ENCODE assay signal across 14 cellular contexts in the genomic region with DNA sequence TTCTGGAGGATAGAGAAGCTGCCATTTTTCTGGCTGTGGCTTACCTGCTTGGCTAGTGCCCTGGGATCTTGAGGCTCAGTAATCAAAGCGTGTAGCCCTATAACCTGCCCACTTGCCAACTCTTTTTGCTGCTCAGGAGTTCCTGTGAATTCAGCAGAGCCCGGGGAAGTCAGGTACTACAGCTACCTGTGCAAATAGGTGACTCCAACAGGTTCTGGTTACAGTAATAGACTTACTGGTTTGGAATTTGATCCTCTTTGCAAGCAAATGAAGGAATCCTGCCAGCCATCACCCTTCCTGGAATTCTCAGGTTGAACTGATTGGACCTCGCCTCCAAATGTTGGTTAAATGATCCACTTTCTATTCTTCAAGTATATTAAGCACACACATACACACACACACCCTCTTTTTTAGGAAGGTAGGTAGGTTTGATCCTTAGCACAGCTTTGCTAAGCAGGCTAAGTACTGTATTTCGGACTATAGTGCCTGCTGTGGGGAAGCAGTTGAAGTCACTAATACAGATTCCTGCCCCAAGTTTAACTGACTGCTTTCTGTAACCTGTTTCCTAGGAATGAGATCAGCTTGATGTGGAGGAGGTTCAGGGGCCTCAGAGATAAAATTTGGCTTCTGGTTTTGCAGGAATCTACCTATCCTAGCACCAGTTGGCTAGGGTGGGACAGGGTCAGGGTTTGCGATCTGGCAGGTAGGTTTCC. TPM values are rescaled to one million over a fixed set of nuclear protein-coding genes. Genes with fewer than 3 reads are reported as not detected.
DNase-seq lines count a peak whose midpoint lies in the region; ATAC-seq and TF ChIP-seq lines count a peak whose summit lies in the region.
"Had no signal": no experiment of that assay in that cellular context is flagged by ENCODE, and none has a peak within 500 bp of the region (broad histone marks: within the 10 kb centered on the region; RNA-seq: fewer than 3 reads in every experiment).

No MANE protein-coding gene starts in this region.

- H3K36me3 Mint-ChIP-seq in activated T-helper 17 cell treated with anti-CD3 and anti-CD28 coated beads, Interleukin-2, amount 50 U/mL, for 72 hours (ENCODE audit: low read depth), result peaks cover 6% of the 10 kb centered on the region
- peaks cover 2% of the 10 kb centered on the region for H3K36me3 Mint-ChIP-seq in nephron (ENCODE audit: low read depth)

- no peak for ATAC-seq in activated T-helper 17 cell treated with anti-CD3 and anti-CD28 coated beads, Interleukin-2, amount 50 U/mL, for 72 hours (replicated peaks)
- ATAC-seq in SK-N-SH treated with all-trans-retinoic acid at 6 μM for 48 hours, result no peak
- ATAC-seq in HG03196 (IDR thresholded peaks at IDR 0.05; ENCODE audit: unreplicated experiment), result no peak
- ATAC-seq: left ventricle myocardium superior had no signal

- no peak for TF ChIP-seq CTCF in Loucy (conservative IDR thresholded peaks at IDR 0.05; ENCODE audit: low read length)
- no peak for TF ChIP-seq CTCF in nephron (IDR thresholded peaks at IDR 0.05; ENCODE audit: unreplicated experiment in 3 of 3)

- peaks cover 3% of the 10 kb centered on the region for H4K20me1 ChIP-seq in Loucy (ENCODE audit: insufficient read depth, low read length, poor library complexity, severe bottlenecking)

- no peaks in the 10 kb centered on the region for H3F3A ChIP-seq in Loucy (ENCODE audit: low read depth)

- no peaks in the 10 kb centered on the region for H3K9me3 ChIP-seq in Loucy (ENCODE audit: insufficient read depth, low read depth, low read length)

- peaks cover 19% of the 10 kb centered on the region for H3K79me2 ChIP-seq in Loucy (ENCODE audit: insufficient read depth, low read length)

- no peaks in the 10 kb centered on the region for H3K36me3 ChIP-seq in Loucy (ENCODE audit: insufficient read depth, low read length)

- no peaks in the 10 kb centered on the region for H3K27me3 ChIP-seq in Loucy (ENCODE audit: insufficient read depth, low read length, poor library complexity, severe bottlenecking)

- no peaks in the 10 kb centered on the region for H3K9me2 ChIP-seq in Loucy (replicated peaks; ENCODE audit: low read depth, low read length)

- H3K4me3 Mint-ChIP-seq in activated T-helper 17 cell treated with anti-CD3 and anti-CD28 coated beads, Interleukin-2, amount 50 U/mL, for 72 hours, result peak overlapping the region; percentile 92
- peak overlapping the region; percentile 99 to 100 (median 99) for H3K4me3 Mint-ChIP-seq in nephron

- peaks cover 27% of the 10 kb centered on the region for H3K4me1 ChIP-seq in Loucy (ENCODE audit: insufficient read depth, low read length, poor library complexity, severe bottlenecking)

- peaks cover 12% of the 10 kb centered on the region for H3K4me1 Mint-ChIP-seq in activated T-helper 17 cell treated with anti-CD3 and anti-CD28 coated beads, Interleukin-2, amount 50 U/mL, for 72 hours
- peaks cover 25% of the 10 kb centered on the region for H3K4me1 Mint-ChIP-seq in nephron

- H3K27me3 Mint-ChIP-seq in activated T-helper 17 cell treated with anti-CD3 and anti-CD28 coated beads, Interleukin-2, amount 50 U/mL, for 72 hours, result no peaks in the 10 kb centered on the region
- no peaks in the 10 kb centered on the region for H3K27me3 Mint-ChIP-seq in nephron (ENCODE audit: low read depth)

- DNase-seq in SIG-M5 treated with dmso at 0.1 percent for 504 hours (lab: John Stamatoyannopoulos, UW; ENCODE audit: unreplicated experiment) (peak; percentile 14), SIG-M5 (lab: John Stamatoyannopoulos, UW) (no peak), NCI-H2171 treated with DMSO at 0.1 percent for 48 hours (lab: John Stamatoyannopoulos, UW) (no peak)
- DNase-seq: activated CD4-positive, alpha-beta T cell treated with anti-CD3 and anti-CD28 coated beads for 1 hour; activated naive CD4-positive, alpha-beta T cell treated with anti-CD3 and anti-CD28 coated beads for 36 hours; cerebellar nuclear complex; left ventricle myocardium superior; NCI-H1436; occipital lobe had no signal

- no peak overlapping the region for H2AFZ ChIP-seq in Loucy (ENCODE audit: low read length)

- H3K9ac ChIP-seq in Loucy (ENCODE audit: low read depth, low read length, poor library complexity, severe bottlenecking), result peak overlapping the region; percentile 98

- peak overlapping the region; percentile 87 for H3K4me2 ChIP-seq in Loucy (ENCODE audit: low read depth, low read length, poor library complexity, severe bottlenecking)

- no peaks in the 10 kb centered on the region for H3K9me3 Mint-ChIP-seq in activated T-helper 17 cell treated with anti-CD3 and anti-CD28 coated beads, Interleukin-2, amount 50 U/mL, for 72 hours
- no peaks in the 10 kb centered on the region for H3K9me3 Mint-ChIP-seq in nephron
- H3K9me3 Mint-ChIP-seq: activated naive CD4-positive, alpha-beta T cell treated with anti-CD3 and anti-CD28 coated beads for 36 hours had no signal

- no peak overlapping the region for H3K4me3 ChIP-seq in Loucy (ENCODE audit: low read length, poor library complexity, severe bottlenecking)

- H3K27ac Mint-ChIP-seq in activated T-helper 17 cell treated with anti-CD3 and anti-CD28 coated beads, Interleukin-2, amount 50 U/mL, for 72 hours, result peak overlapping the region; percentile 98
- H3K27ac Mint-ChIP-seq in nephron, result peak overlapping the region; percentile 24 to 52 (median 28)
- H3K27ac Mint-ChIP-seq: activated naive CD4-positive, alpha-beta T cell treated with anti-CD3 and anti-CD28 coated beads for 36 hours had no signal

TF ChIP-seq in SK-N-SH treated with all-trans-retinoic acid at 6 μM for 48 hours, 23 proteins besides CTCF, POLR2A, EP300 and RAD21:
- TF ChIP-seq ZFP30 (CRISPR knock-in tag; IDR thresholded peaks at IDR 0.05) (no peak), OSR1 (CRISPR knock-in tag; IDR thresholded peaks at IDR 0.05) (no peak), GLIS3 (CRISPR knock-in tag; IDR thresholded peaks at IDR 0.05) (no peak)

RNA-seq across cellular contexts. Expression of a gene that starts 2.3 kb away (rescaled TPM):
- 10 to 100 TPM; 24.2 to 27.5 TPM for total RNA-seq in activated T-helper 17 cell treated with anti-CD3 and anti-CD28 coated beads, Interleukin-2, amount 50 U/mL, for 72 hours

RNA-seq across cellular contexts. Expression of a gene that starts 30.3 kb away (rescaled TPM):
- total RNA-seq in activated T-helper 17 cell treated with anti-CD3 and anti-CD28 coated beads, Interleukin-2, amount 50 U/mL, for 72 hours, result 1 to 10 TPM; 5.1 to 5.3 TPM
